In genomic region chr6:13712485-13712990, GRCh38 we compare ENCODE assay signal across 7 cellular contexts. TPM values are rescaled to one million over a fixed set of nuclear protein-coding genes. Genes with fewer than 3 reads are reported as not detected.
DNase-seq lines count a peak whose midpoint lies in the region; ATAC-seq and TF ChIP-seq lines count a peak whose summit lies in the region.

No MANE protein-coding gene starts in this region.

- H3K27me3 ChIP-seq in GM23338 (ENCODE audit: insufficient read depth) (no peaks in the 10 kb centered on the region), neural cell (ENCODE audit: insufficient read depth, low read depth, low read length) (no peaks in the 10 kb centered on the region)

- H3K79me2 ChIP-seq in GM23338 (replicated peaks; ENCODE audit: insufficient read depth) (peaks cover 33% of the 10 kb centered on the region), neural cell (replicated peaks; ENCODE audit: insufficient read depth, low read length) (peaks cover 33% of the 10 kb centered on the region)

- peak overlapping the region; percentile 84 for H3K27ac Mint-ChIP-seq in GM23338

- peak overlapping the region; percentile 74 for H3K4me3 ChIP-seq in GM23338
- peak overlapping the region; percentile 66 for H3K4me3 ChIP-seq in epithelial cell of proximal tubule (ENCODE audit: low read depth, low read length)
- H3K4me3 ChIP-seq in neural cell (ENCODE audit: low read length), result peak overlapping the region; percentile 71

- H3K36me3 ChIP-seq in GM23338 (ENCODE audit: insufficient read depth), result no peaks in the 10 kb centered on the region; the same call in 1 of the 2 replicates
- no peaks in the 10 kb centered on the region for H3K36me3 ChIP-seq in neural cell (ENCODE audit: insufficient read depth, low read length)

- H2AFZ ChIP-seq in GM23338 (peak overlapping the region; percentile 79), neural cell (ENCODE audit: low read depth, low read length) (peak overlapping the region; percentile 82)

- ATAC-seq in GM23338, result no peak
- no peak for ATAC-seq in HG02884 (IDR thresholded peaks at IDR 0.05; ENCODE audit: unreplicated experiment)
- no peak for ATAC-seq in GM18909 (IDR thresholded peaks at IDR 0.05; ENCODE audit: poor library complexity, unreplicated experiment)
- no peak for ATAC-seq in esophagus mucosa

- H3K9me3 ChIP-seq in neural cell (ENCODE audit: low read length), result no peaks in the 10 kb centered on the region

- H3K9me3 Mint-ChIP-seq in GM23338, result peaks cover 19% of the 10 kb centered on the region

- H3K9me2 ChIP-seq in GM23338 (ENCODE audit: insufficient read depth) (0 out of 2 replicates have a peak, but pooled peaks cover 4% of the 10 kb centered on the region), neural cell (ENCODE audit: insufficient read depth, low read length) (no peaks in the 10 kb centered on the region)

- peaks cover 30% of the 10 kb centered on the region for H3K4me1 Mint-ChIP-seq in GM23338

- peaks cover 22% of the 10 kb centered on the region for H3K4me1 ChIP-seq in GM23338 (ENCODE audit: insufficient read depth)

- no peaks in the 10 kb centered on the region for H3K27me3 Mint-ChIP-seq in GM23338 (ENCODE audit: insufficient read depth, low read depth, poor library complexity)

- H3K9ac ChIP-seq in neural cell (ENCODE audit: low read length), result peak overlapping the region; percentile 80

- DNase-seq in GM23338 (ENCODE audit: low spot score) (no peak), RPMI8226 (peak; percentile 81), epithelial cell of proximal tubule (ENCODE audit: low read depth) (no peak)

- TF ChIP-seq CTCF in GM23338 (conservative IDR thresholded peaks at IDR 0.05; ENCODE audit: low read depth in 2 of 2), result no peak
- TF ChIP-seq CTCF in epithelial cell of proximal tubule (conservative IDR thresholded peaks at IDR 0.05; ENCODE audit: low read depth, low read length), result no peak
- TF ChIP-seq CTCF in neural cell (IDR thresholded peaks at IDR 0.05; ENCODE audit: poor library complexity, severe bottlenecking), result no peak

- TF ChIP-seq EP300 in neural cell (conservative IDR thresholded peaks at IDR 0.05; ENCODE audit: poor library complexity, severe bottlenecking), result no peak

- H3K4me2 ChIP-seq in GM23338 (peak overlapping the region; percentile 85), neural cell (ENCODE audit: low read length) (peak overlapping the region; percentile 41)

- H3F3A ChIP-seq in GM23338 (replicated peaks; ENCODE audit: low read depth) (no peaks in the 10 kb centered on the region), neural cell (ENCODE audit: insufficient read depth, low read length, poor library complexity, severe bottlenecking) (no peaks in the 10 kb centered on the region)

- peaks cover 18% of the 10 kb centered on the region for H3K36me3 Mint-ChIP-seq in GM23338 (ENCODE audit: low read depth)

- no peak for TF ChIP-seq RAD21 in neural cell (conservative IDR thresholded peaks at IDR 0.05)

- peak overlapping the region; percentile 91 for H3K4me3 Mint-ChIP-seq in GM23338

- H3K27ac ChIP-seq in GM23338 (ENCODE audit: low read depth) (peak overlapping the region; percentile 84), neural cell (ENCODE audit: low read length) (peak overlapping the region; percentile 83)

- peaks cover 13% of the 10 kb centered on the region for H4K20me1 ChIP-seq in GM23338 (replicated peaks; ENCODE audit: insufficient read depth)
- peaks cover 4% of the 10 kb centered on the region for H4K20me1 ChIP-seq in neural cell (ENCODE audit: insufficient read depth)

TF ChIP-seq in GM23338, 12 proteins besides CTCF, POLR2A, EP300 and RAD21:
- TF ChIP-seq POLR2AphosphoS5 (IDR thresholded peaks at IDR 0.05; ENCODE audit: low read depth), result no peak
- no peak for TF ChIP-seq REST (IDR thresholded peaks at IDR 0.05; ENCODE audit: unreplicated experiment)
- TF ChIP-seq EZH2 (IDR thresholded peaks at IDR 0.05; ENCODE audit: low read depth, unreplicated experiment), result no peak
- TF ChIP-seq STAT1 (IDR thresholded peaks at IDR 0.05; ENCODE audit: unreplicated experiment), result no peak

TF ChIP-seq in neural cell, 6 proteins besides CTCF, POLR2A, EP300 and RAD21:
- TF ChIP-seq SMC3 (conservative IDR thresholded peaks at IDR 0.05; ENCODE audit: poor library complexity) (no peak), POLR2AphosphoS5 (IDR thresholded peaks at IDR 0.05) (no peak), TAF1 (IDR thresholded peaks at IDR 0.05; ENCODE audit: low read depth) (no peak), MXI1 (conservative IDR thresholded peaks at IDR 0.05; ENCODE audit: poor library complexity, severe bottlenecking) (no peak), EZH2 (IDR thresholded peaks at IDR 0.05; ENCODE audit: borderline replicate concordance, insufficient read depth, low read length, poor library complexity, severe bottlenecking) (no peak), REST (IDR thresholded peaks at IDR 0.05; ENCODE audit: borderline replicate concordance) (no peak)

RNA-seq across cellular contexts. Expression of gene RANBP9, which starts 0.9 kb away (rescaled TPM):
- total RNA-seq in GM23338 (2014; rRNA removed; shearing (Covaris generic)), result 31.8 and 33.6 TPM in 2 replicates
- polyA plus RNA-seq in GM23338 (2016; fragmentation: Nextera tagmentation; extraction: Ambion mirVana) (11.9 and 12.1 TPM in 2 replicates), neural cell (51.7 and 52.2 TPM in 2 replicates)
- total RNA-seq in epithelial cell of proximal tubule (13.5 and 21.7 TPM in 2 replicates), esophagus mucosa (58.9 TPM)
- polyA minus RNA-seq in neural cell, result 83.8 and 98.9 TPM in 2 replicates
